ENCODE assay signal across 9 cellular contexts in genomic region chr17:43906951-43907424, GRCh38. TPM values are rescaled to one million over a fixed set of nuclear protein-coding genes. Genes with fewer than 3 reads are reported as not detected.
DNase-seq lines count a peak whose midpoint lies in the region; ATAC-seq and TF ChIP-seq lines count a peak whose summit lies in the region.
"Had no signal": no experiment of that assay in that cellular context is flagged by ENCODE, and none has a peak within 500 bp of the region (broad histone marks: within the 10 kb centered on the region; RNA-seq: fewer than 3 reads in every experiment).

No MANE protein-coding gene starts in this region.

- H3K4me1 ChIP-seq in suprapubic skin = peaks cover 29% of the 10 kb centered on the region

- H3K27me3 ChIP-seq in brain microvascular endothelial cell (replicated peaks) (peaks cover 24% of the 10 kb centered on the region), suprapubic skin (peaks cover 27% of the 10 kb centered on the region)

- H3K27me3 Mint-ChIP-seq in activated T-helper 2 cell treated with anti-CD3 and anti-CD28 coated beads, Interferon-gamma antibody, Interleukin-2, Interleukin-4, amounts not matched to agents 10 μg/mL and 5 μg/mL and 100 μg/mL, durations not matched to agents 14 hours and 24 hours and 36 hours (ENCODE audit: low read depth) = peaks cover 49% of the 10 kb centered on the region

- DNase-seq in DMS 273 (lab: John Stamatoyannopoulos, UW; ENCODE audit: unreplicated experiment) (peak; percentile 64), DMS 273 treated with DMSO at 0.1 percent for 48 hours (lab: John Stamatoyannopoulos, UW) (no peak), brain microvascular endothelial cell (no peak), left colon (no peak), suprapubic skin (ENCODE audit: low spot score in 2 of 2) (no peak), SHP77 (lab: John Stamatoyannopoulos, UW) (no peak)
- DNase-seq in activated T-helper 2 cell treated with anti-CD3 and anti-CD28 coated beads, Interferon-gamma antibody, Interleukin-2, Interleukin-4, amounts not matched to agents 10 μg/mL and 5 μg/mL and 100 μg/mL, durations not matched to agents 14 hours and 24 hours and 36 hours (ENCODE audit: low spot score) = no peak
- DNase-seq: 8988T had no signal

- in situ Hi-C loops in brain microvascular endothelial cell (cut with HindIII; ENCODE audit: low pct_ligation_motif_present, low sequenced_read_pairs) = no loop called here

- WGBS in suprapubic skin = 3% methylated on average over 8 of the region's 29 CpGs

- peak; percentile 5 for ATAC-seq in left colon
- ATAC-seq in HG02642 (IDR thresholded peaks at IDR 0.05; ENCODE audit: poor library complexity, unreplicated experiment) = no peak

- peaks cover 2% of the 10 kb centered on the region for H3K4me1 Mint-ChIP-seq in activated T-helper 2 cell treated with anti-CD3 and anti-CD28 coated beads, Interferon-gamma antibody, Interleukin-2, Interleukin-4, amounts not matched to agents 10 μg/mL and 5 μg/mL and 100 μg/mL, durations not matched to agents 14 hours and 24 hours and 36 hours (ENCODE audit: low read depth)

- H3K9me3 ChIP-seq in suprapubic skin = no peaks in the 10 kb centered on the region

- H3K4me3 Mint-ChIP-seq in activated T-helper 2 cell treated with anti-CD3 and anti-CD28 coated beads, Interferon-gamma antibody, Interleukin-2, Interleukin-4, amounts not matched to agents 10 μg/mL and 5 μg/mL and 100 μg/mL, durations not matched to agents 14 hours and 24 hours and 36 hours (ENCODE audit: low read depth) = no peak overlapping the region

- H3K27ac Mint-ChIP-seq in activated T-helper 2 cell treated with anti-CD3 and anti-CD28 coated beads, Interferon-gamma antibody, Interleukin-2, Interleukin-4, amounts not matched to agents 10 μg/mL and 5 μg/mL and 100 μg/mL, durations not matched to agents 14 hours and 24 hours and 36 hours = no peak overlapping the region

- TF ChIP-seq POLR2A in suprapubic skin (IDR thresholded peaks at IDR 0.05) = no peak

- no peak overlapping the region for H3K27ac ChIP-seq in brain microvascular endothelial cell
- H3K27ac ChIP-seq in suprapubic skin = peak overlapping the region; percentile 64

- TF ChIP-seq CTCF in brain microvascular endothelial cell (IDR thresholded peaks at IDR 0.05; ENCODE audit: low read depth, low read length, missing control alignments) = no peak
- no peak for TF ChIP-seq CTCF in suprapubic skin (IDR thresholded peaks at IDR 0.05)

- H3K9me3 Mint-ChIP-seq in activated T-helper 2 cell treated with anti-CD3 and anti-CD28 coated beads, Interferon-gamma antibody, Interleukin-2, Interleukin-4, amounts not matched to agents 10 μg/mL and 5 μg/mL and 100 μg/mL, durations not matched to agents 14 hours and 24 hours and 36 hours = no peaks in the 10 kb centered on the region

- intact Hi-C loops in left colon (cut with DNase I, micrococcal nuclease) = no loop called here
- intact Hi-C loops in activated T-helper 2 cell treated with anti-CD3 and anti-CD28 coated beads, Interferon-gamma antibody, Interleukin-2, Interleukin-4, amounts not matched to agents 10 μg/mL and 5 μg/mL and 100 μg/mL, durations not matched to agents 14 hours and 24 hours and 36 hours (cut with micrococcal nuclease) = no loop called here

- peak overlapping the region; percentile 56 for H3K4me3 ChIP-seq in brain microvascular endothelial cell (ENCODE audit: low read depth, low read length)
- peak overlapping the region; percentile 59 for H3K4me3 ChIP-seq in suprapubic skin

- TF ChIP-seq EP300 in suprapubic skin (IDR thresholded peaks at IDR 0.05) = no peak

- H3K36me3 ChIP-seq in brain microvascular endothelial cell (replicated peaks) (no peaks in the 10 kb centered on the region), suprapubic skin (no peaks in the 10 kb centered on the region)

- no peaks in the 10 kb centered on the region for H3K36me3 Mint-ChIP-seq in activated T-helper 2 cell treated with anti-CD3 and anti-CD28 coated beads, Interferon-gamma antibody, Interleukin-2, Interleukin-4, amounts not matched to agents 10 μg/mL and 5 μg/mL and 100 μg/mL, durations not matched to agents 14 hours and 24 hours and 36 hours (ENCODE audit: low read depth)

RNA-seq across cellular contexts. Expression of gene MPP2, which starts 0.3 kb away (rescaled TPM):
- total RNA-seq in left colon (1 to 10 TPM in 1 of 2 donors, under 1 TPM in 1; 0.49 to 2.6 TPM), suprapubic skin (1 to 10 TPM; 2.3 to 2.7 (median 2.5) TPM)
- 1.2 and 1.4 TPM in 2 replicates for total RNA-seq in activated T-helper 2 cell treated with anti-CD3 and anti-CD28 coated beads, Interferon-gamma antibody, Interleukin-2, Interleukin-4, amounts not matched to agents 10 μg/mL and 5 μg/mL and 100 μg/mL, durations not matched to agents 14 hours and 24 hours and 36 hours

RNA-seq across cellular contexts. Expression of gene PPY, which starts 35.3 kb away (rescaled TPM):
- total RNA-seq in left colon (1 to 10 TPM in 1 of 2 donors, not detected in 1; 2.0 TPM), suprapubic skin (not detected)
- total RNA-seq in activated T-helper 2 cell treated with anti-CD3 and anti-CD28 coated beads, Interferon-gamma antibody, Interleukin-2, Interleukin-4, amounts not matched to agents 10 μg/mL and 5 μg/mL and 100 μg/mL, durations not matched to agents 14 hours and 24 hours and 36 hours = not detected in 2 replicates

RNA-seq across cellular contexts. Expression of gene PYY, which starts 46.8 kb away (rescaled TPM):
- total RNA-seq in left colon (10 to 100 TPM; 61.2 to 79.7 TPM), suprapubic skin (not detected)
- 0.18 TPM in 1 of 2 replicates, not detected in the other for total RNA-seq in activated T-helper 2 cell treated with anti-CD3 and anti-CD28 coated beads, Interferon-gamma antibody, Interleukin-2, Interleukin-4, amounts not matched to agents 10 μg/mL and 5 μg/mL and 100 μg/mL, durations not matched to agents 14 hours and 24 hours and 36 hours

Comparison
In these comparisons a context has a peak if more than half of its experiments do, and no peak if none do; other contexts are left out.
1. RNA of gene PYY, which starts 46.8 kb away (total RNA-seq): 61.2 to 79.7 TPM in left colon; 0.18 TPM in activated T-helper 2 cell treated with anti-CD3 and anti-CD28 coated beads, Interferon-gamma antibody, Interleukin-2, Interleukin-4, amounts not matched to agents 10 μg/mL and 5 μg/mL and 100 μg/mL, durations not matched to agents 14 hours and 24 hours and 36 hours and not detected in suprapubic skin; every median in the first group is over 10 times any median in the second.